Comparison of ENCODE assay signal across 12 cellular contexts in the genomic region with DNA sequence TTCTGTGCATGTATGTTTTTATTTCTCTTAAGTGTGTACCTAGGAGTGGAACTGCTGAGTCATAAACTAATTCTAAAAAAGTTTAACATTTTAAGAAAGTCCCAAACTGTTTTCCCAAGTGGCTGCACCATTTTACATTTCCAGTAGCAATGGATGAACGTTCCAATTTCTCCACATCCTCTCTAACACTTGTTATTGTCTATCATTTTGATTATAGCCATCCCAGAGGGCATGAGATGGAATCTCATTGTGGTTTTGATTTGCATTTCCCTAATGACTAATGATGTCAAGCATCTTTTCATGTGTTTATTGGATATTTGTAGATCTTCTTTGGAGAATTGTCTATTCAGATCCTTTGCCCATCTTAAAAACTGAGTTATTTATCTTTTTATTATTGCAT.
DNase-seq lines count a peak whose midpoint lies in the region; ATAC-seq and TF ChIP-seq lines count a peak whose summit lies in the region.
"Had no signal": no experiment of that assay in that cellular context is flagged by ENCODE, and none has a peak within 500 bp of the region (broad histone marks: within the 10 kb centered on the region; RNA-seq: fewer than 3 reads in every experiment).

No MANE protein-coding gene starts in this region.

- H3K14ac ChIP-seq in IMR-90 (replicated peaks; ENCODE audit: low read depth, low read length), result no peak overlapping the region

- H4K5ac ChIP-seq in IMR-90 (ENCODE audit: low read depth, low read length), result no peak overlapping the region

- H2AK9ac ChIP-seq in IMR-90 (replicated peaks; ENCODE audit: low read depth, low read length, poor library complexity), result no peak overlapping the region

- intact Hi-C loops in IMR-90 (cut with micrococcal nuclease), result no loop called here

- no TSS peak for BruUV-seq in IMR-90 (replicated peaks; lab: Mats Ljungman, UMichigan)

- no peak overlapping the region for H3K18ac ChIP-seq in IMR-90 (ENCODE audit: low read depth, low read length)

- H2AK5ac ChIP-seq in IMR-90 (ENCODE audit: low read depth, low read length), result no peak overlapping the region

- no peak overlapping the region for H2BK120ac ChIP-seq in IMR-90 (ENCODE audit: low read depth, low read length)

- no peak overlapping the region for H3K27ac ChIP-seq in IMR-90 (ENCODE audit: insufficient read depth, low read length)
- H3K27ac ChIP-seq in SJCRH30, result peak overlapping the region; percentile 17; the same call in 1 of the 2 replicates
- H3K27ac ChIP-seq: GM23248 had no signal

- CTCF ChIA-PET in IMR-90 (lab: Yijun Ruan, JAX), result no interaction called here

- no peak overlapping the region for H3K23ac ChIP-seq in IMR-90 (ENCODE audit: low read depth, low read length)

- no peaks in the 10 kb centered on the region for H3K79me1 ChIP-seq in IMR-90 (ENCODE audit: low read depth in 1 of 2, low read length in 2 of 2)

- H4K91ac ChIP-seq in IMR-90 (ENCODE audit: insufficient read depth, low read depth, low read length), result no peak overlapping the region

- no peak overlapping the region for H3K4me2 ChIP-seq in IMR-90 (ENCODE audit: low read depth, low read length)

- POLR2A ChIA-PET in IMR-90 (lab: Charles Lee; ENCODE audit: unreplicated experiment), result no interaction called here

- H3K27me3 ChIP-seq in IMR-90 (ENCODE audit: control insufficient read depth, insufficient read depth, low read length) (no peaks in the 10 kb centered on the region), SJCRH30 (no peaks in the 10 kb centered on the region)

- H3K4me3 ChIP-seq in IMR-90 (ENCODE audit: insufficient read depth, low read depth, low read length), result no peak overlapping the region
- H3K4me3 ChIP-seq in SJCRH30, result no peak overlapping the region
- H3K4me3 ChIP-seq: GM23248 had no signal

- H3K56ac ChIP-seq in IMR-90 (ENCODE audit: extremely low read depth, insufficient read depth, low read length), result no peak overlapping the region

- H4K8ac ChIP-seq in IMR-90 (ENCODE audit: low read depth in 2 of 2, low read length in 2 of 2), result no peak overlapping the region

- in situ Hi-C loops in IMR-90 (cut with MboI; ENCODE audit: low sequenced_read_pairs), result no loop called here

- no peak for TF ChIP-seq POLR2A in IMR-90 (IDR thresholded peaks at IDR 0.05; ENCODE audit: low read depth, low read length)
- TF ChIP-seq POLR2A in erythroblast (IDR thresholded peaks at IDR 0.05; ENCODE audit: low read length), result no peak

- no peak for ATAC-seq in IMR-90 (ENCODE audit: low read depth)
- ATAC-seq: CD8-positive, alpha-beta T cell had no signal

- dilution Hi-C loops in IMR-90 (cut with HindIII; ENCODE audit: low sequenced_read_pairs, unreplicated experiment), result no loop called here

- no peak overlapping the region for H2BK5ac ChIP-seq in IMR-90 (ENCODE audit: low read depth, low read length, poor library complexity, severe bottlenecking)

- no peak for TF ChIP-seq RAD21 in IMR-90 (IDR thresholded peaks at IDR 0.05; ENCODE audit: low read length)

- no peak overlapping the region for H2BK20ac ChIP-seq in IMR-90 (ENCODE audit: low read depth, low read length)

- H4K20me1 ChIP-seq in IMR-90 (ENCODE audit: insufficient read depth, low read length), result no peaks in the 10 kb centered on the region

- no peak for DNase-seq in IMR-90
- peak; percentile 3 to 59 for DNase-seq in SJCRH30
- DNase-seq in myocyte (ENCODE audit: low read depth), result peak; percentile 67
- DNase-seq in cerebellar nuclear complex (lab: John Stamatoyannopoulos, UW), result no peak
- DNase-seq in erythroblast (lab: John Stamatoyannopoulos, UW), result no peak
- DNase-seq in middle frontal gyrus (ENCODE audit: extremely low spot score, low spot score), result no peak
- DNase-seq: CD8-positive, alpha-beta T cell; COR-L47; DMS53; GF-D8; GM23248; H7 had no signal

- no CpG with 5 or more reads among the region's 1 CpG for WGBS in IMR-90 (ENCODE audit: extremely low coverage in 2 of 2, insufficient read length in 1 of 2), 2 experiments

- no peaks in the 10 kb centered on the region for H3K4me1 ChIP-seq in IMR-90 (ENCODE audit: control insufficient read depth, insufficient read depth, low read length)
- peaks cover 23% of the 10 kb centered on the region for H3K4me1 ChIP-seq in SJCRH30

- H2AFZ ChIP-seq in IMR-90 (replicated peaks; ENCODE audit: low read length, poor library complexity), result no peak overlapping the region
- H2AFZ ChIP-seq: GM23248 had no signal

- H3K36me3 ChIP-seq in IMR-90 (ENCODE audit: control insufficient read depth, insufficient read depth, low read length), result no peaks in the 10 kb centered on the region
- H3K36me3 ChIP-seq in SJCRH30, result no peaks in the 10 kb centered on the region

- no peak overlapping the region for H3K4ac ChIP-seq in IMR-90 (ENCODE audit: low read depth, low read length)

- H3K9me3 ChIP-seq in IMR-90 (ENCODE audit: control insufficient read depth, insufficient read depth, low read length) (no peaks in the 10 kb centered on the region), SJCRH30 (replicated peaks) (no peaks in the 10 kb centered on the region)

- no peak for TF ChIP-seq CTCF in IMR-90 (conservative IDR thresholded peaks at IDR 0.05; ENCODE audit: low read depth, low read length)

- no peak overlapping the region for H3K9ac ChIP-seq in IMR-90 (ENCODE audit: low read depth, low read length)
- H3K9ac ChIP-seq: GM23248 had no signal

- no peak overlapping the region for H2BK15ac ChIP-seq in IMR-90 (ENCODE audit: low read depth, low read length)

- no peaks in the 10 kb centered on the region for H3K9me1 ChIP-seq in IMR-90 (ENCODE audit: insufficient read depth, low read length)

TF ChIP-seq in IMR-90, 13 proteins besides CTCF, POLR2A, EP300 and RAD21:
- TF ChIP-seq NFE2L2 (IDR thresholded peaks at IDR 0.05; ENCODE audit: low read depth, low read length) (0 out of 2 replicates have a peak, but pooled peaks have one; percentile 30), BHLHE40 (IDR thresholded peaks at IDR 0.05; ENCODE audit: low read depth, low read length) (no peak), SMC3 (IDR thresholded peaks at IDR 0.05; ENCODE audit: low read depth, low read length) (no peak)

Comparison
In these comparisons a context has a peak if more than half of its experiments do, and no peak if none do; other contexts are left out.
1. DNase-seq: peak in SJCRH30 (2 of 2) and myocyte (single experiment); none in IMR-90 (single experiment), cerebellar nuclear complex (0 of 2), erythroblast (0 of 2) and middle frontal gyrus (single experiment).